ENCODE assay signal across 24 cellular contexts in genomic region chr1:240962086-240962485, GRCh38.
"Had no signal": no experiment of that assay in that cellular context is flagged by ENCODE, and none has a peak within 500 bp of the region (broad histone marks: within the 10 kb centered on the region; RNA-seq: fewer than 3 reads in every experiment).

No MANE protein-coding gene starts in this region.

- DNase-seq: occipital lobe; ovary; posterior cingulate gyrus; psoas muscle; right cardiac atrium; right lobe of liver; sigmoid colon; small intestine; stimulated activated CD4-positive, alpha-beta T cell treated with anti-CD3 and anti-CD28 coated beads, Interleukin-15, amount 100 ng/mL, for 24 hours; stimulated activated CD4-positive, alpha-beta T cell treated with anti-CD3 and anti-CD28 coated beads, Interleukin-2, amount 100 ng/mL, for 24 hours; stimulated activated CD4-positive, alpha-beta T cell treated with anti-CD3 and anti-CD28 coated beads, Interleukin-2, amount 100 ng/mL, for 48 hours; stimulated activated CD4-positive, alpha-beta T cell treated with anti-CD3 and anti-CD28 coated beads, Interleukin-4, amount 100 ng/mL, for 24 hours; stimulated activated naive B cell treated with anti-CD40 and anti-IgM and Interleukin-4, amounts not matched to agents 10 μg/mL and 1 μg/mL and 100 μg/mL, for 72 hours; stimulated activated naive CD4-positive, alpha-beta T cell treated with Interleukin-2 at 50 U/mL for 16 hours; stomach; thyroid gland; trophoblast cell; upper lobe of left lung had no signal

- H3K4me2 ChIP-seq: neural progenitor cell had no signal

- H2AFZ ChIP-seq: neural progenitor cell, parathyroid adenoma had no signal

- H3K9ac ChIP-seq: neural progenitor cell, parathyroid adenoma had no signal

- FAIRE-seq: small intestine, urothelium cell line had no signal

- H3K4me1 ChIP-seq: neural progenitor cell, parathyroid adenoma, psoas muscle, right lobe of liver, sigmoid colon, stomach, thyroid gland, tibial nerve, upper lobe of left lung, vagina had no signal

- H3K4me3 ChIP-seq: neural progenitor cell, ovary, psoas muscle, right lobe of liver, sigmoid colon, stomach, thoracic aorta, thyroid gland, tibial nerve, upper lobe of left lung, vagina had no signal

- H3K27ac ChIP-seq: neural progenitor cell, ovary, parathyroid adenoma, psoas muscle, right lobe of liver, sigmoid colon, stomach, thoracic aorta, thyroid gland, tibial nerve, upper lobe of left lung, vagina had no signal

- H3K9me3 ChIP-seq: ovary, psoas muscle, right lobe of liver, sigmoid colon, stomach, thoracic aorta, thyroid gland, tibial nerve, upper lobe of left lung, vagina had no signal

- H3K27me3 ChIP-seq: neural progenitor cell, ovary, right lobe of liver, sigmoid colon, stomach, thyroid gland, tibial nerve, upper lobe of left lung, vagina had no signal

- H3K79me2 ChIP-seq: parathyroid adenoma had no signal

- H3K36me3 ChIP-seq: neural progenitor cell, ovary, right lobe of liver, sigmoid colon, stomach, thoracic aorta, thyroid gland, tibial nerve, upper lobe of left lung, vagina had no signal
